Comparison of ENCODE assay signal across 2 cellular contexts in the genomic region with DNA sequence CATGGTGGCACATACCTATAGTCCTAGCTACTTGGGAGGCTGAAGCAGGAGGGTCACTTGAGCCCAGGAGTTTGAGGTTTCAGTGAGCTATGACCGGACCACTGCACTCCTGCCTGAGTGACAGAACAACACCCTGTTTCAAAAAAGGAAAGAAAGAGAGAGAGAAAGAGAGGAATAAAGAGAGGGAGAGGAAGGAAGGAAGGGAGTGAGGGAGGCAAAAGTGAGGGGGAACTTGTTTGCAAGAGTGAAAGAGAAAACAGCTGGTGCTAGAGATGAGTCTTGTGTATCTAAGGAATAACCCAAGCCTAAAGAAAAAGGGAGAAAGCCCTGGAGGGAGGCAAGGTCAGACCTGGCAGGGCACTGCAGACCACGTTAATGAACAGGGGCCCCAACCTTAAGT.
TF ChIP-seq lines count a peak whose summit lies in the region.

No MANE protein-coding gene starts in this region.

TF ChIP-seq in SK-N-SH, 30 proteins besides CTCF, POLR2A, EP300 and RAD21 (continued from another document):
- no peak for TF ChIP-seq EZH2phosphoT487 (IDR thresholded peaks at IDR 0.05; ENCODE audit: borderline replicate concordance, low read depth)
TF ChIP-seq in SK-N-SH: peak in this region for 0.

TF ChIP-seq in SK-N-SH treated with all-trans-retinoic acid at 6 μM for 48 hours, 23 proteins besides CTCF, POLR2A, EP300 and RAD21 (continued from another document):
- TF ChIP-seq, protein P1, sequence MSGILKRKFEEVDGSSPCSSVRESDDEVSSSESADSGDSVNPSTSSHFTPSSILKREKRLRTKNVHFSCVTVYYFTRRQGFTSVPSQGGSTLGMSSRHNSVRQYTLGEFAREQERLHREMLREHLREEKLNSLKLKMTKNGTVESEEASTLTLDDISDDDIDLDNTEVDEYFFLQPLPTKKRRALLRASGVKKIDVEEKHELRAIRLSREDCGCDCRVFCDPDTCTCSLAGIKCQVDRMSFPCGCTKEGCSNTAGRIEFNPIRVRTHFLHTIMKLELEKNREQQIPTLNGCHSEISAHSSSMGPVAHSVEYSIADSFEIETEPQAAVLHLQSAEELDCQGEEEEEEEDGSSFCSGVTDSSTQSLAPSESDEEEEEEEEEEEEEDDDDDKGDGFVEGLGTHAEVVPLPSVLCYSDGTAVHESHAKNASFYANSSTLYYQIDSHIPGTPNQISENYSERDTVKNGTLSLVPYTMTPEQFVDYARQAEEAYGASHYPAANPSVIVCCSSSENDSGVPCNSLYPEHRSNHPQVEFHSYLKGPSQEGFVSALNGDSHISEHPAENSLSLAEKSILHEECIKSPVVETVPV (CRISPR knock-in tag; IDR thresholded peaks at IDR 0.05): no peak
TF ChIP-seq in SK-N-SH treated with all-trans-retinoic acid at 6 μM for 48 hours: peak in this region for 0.
